In the genomic region with DNA sequence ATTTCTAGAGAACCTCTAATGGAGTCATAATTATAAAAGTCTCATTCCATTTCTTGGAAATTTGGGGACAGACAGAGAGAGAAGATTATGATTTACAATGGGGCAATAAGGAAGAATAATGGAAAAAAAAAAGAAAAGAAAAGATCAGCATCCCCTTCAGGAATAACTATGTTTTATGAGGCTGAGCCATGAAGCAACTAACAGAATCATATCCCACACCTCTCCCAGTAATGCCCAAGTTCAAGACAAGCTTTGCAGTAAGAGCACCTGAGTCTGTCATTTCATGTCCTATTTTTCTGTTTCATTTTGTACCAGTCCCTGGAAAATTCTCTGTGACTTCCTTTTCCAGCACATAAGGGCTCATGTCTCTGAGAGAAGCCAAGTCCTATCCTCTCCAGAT, we compare ENCODE assay signal across 2 cellular contexts.
TF ChIP-seq lines count a peak whose summit lies in the region.

No MANE protein-coding gene starts in this region.

TF ChIP-seq in WTC11, 78 proteins besides CTCF, POLR2A, EP300 and RAD21 (continued from another document):
- TF ChIP-seq ZNF263 (CRISPR knock-in tag; IDR thresholded peaks at IDR 0.05; ENCODE audit: low read depth), result no peak

TF ChIP-seq in SK-N-SH treated with all-trans-retinoic acid at 6 μM for 48 hours, 23 proteins besides CTCF, POLR2A, EP300 and RAD21 (continued from another document):
- TF ChIP-seq, protein P1, sequence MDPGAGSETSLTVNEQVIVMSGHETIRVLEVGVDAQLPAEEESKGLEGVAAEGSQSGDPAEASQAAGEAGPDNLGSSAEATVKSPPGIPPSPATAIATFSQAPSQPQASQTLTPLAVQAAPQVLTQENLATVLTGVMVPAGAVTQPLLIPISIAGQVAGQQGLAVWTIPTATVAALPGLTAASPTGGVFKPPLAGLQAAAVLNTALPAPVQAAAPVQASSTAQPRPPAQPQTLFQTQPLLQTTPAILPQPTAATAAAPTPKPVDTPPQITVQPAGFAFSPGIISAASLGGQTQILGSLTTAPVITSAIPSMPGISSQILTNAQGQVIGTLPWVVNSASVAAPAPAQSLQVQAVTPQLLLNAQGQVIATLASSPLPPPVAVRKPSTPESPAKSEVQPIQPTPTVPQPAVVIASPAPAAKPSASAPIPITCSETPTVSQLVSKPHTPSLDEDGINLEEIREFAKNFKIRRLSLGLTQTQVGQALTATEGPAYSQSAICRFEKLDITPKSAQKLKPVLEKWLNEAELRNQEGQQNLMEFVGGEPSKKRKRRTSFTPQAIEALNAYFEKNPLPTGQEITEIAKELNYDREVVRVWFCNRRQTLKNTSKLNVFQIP (CRISPR knock-in tag; IDR thresholded peaks at IDR 0.05; ENCODE audit: borderline replicate concordance, low read depth), result no peak
- TF ChIP-seq BACH2 (CRISPR knock-in tag; IDR thresholded peaks at IDR 0.05; ENCODE audit: borderline replicate concordance) (no peak), ZFP3 (CRISPR knock-in tag; IDR thresholded peaks at IDR 0.05) (no peak), TCF4 (CRISPR knock-in tag; IDR thresholded peaks at IDR 0.05; ENCODE audit: borderline replicate concordance) (no peak)
- TF ChIP-seq, protein P2, sequence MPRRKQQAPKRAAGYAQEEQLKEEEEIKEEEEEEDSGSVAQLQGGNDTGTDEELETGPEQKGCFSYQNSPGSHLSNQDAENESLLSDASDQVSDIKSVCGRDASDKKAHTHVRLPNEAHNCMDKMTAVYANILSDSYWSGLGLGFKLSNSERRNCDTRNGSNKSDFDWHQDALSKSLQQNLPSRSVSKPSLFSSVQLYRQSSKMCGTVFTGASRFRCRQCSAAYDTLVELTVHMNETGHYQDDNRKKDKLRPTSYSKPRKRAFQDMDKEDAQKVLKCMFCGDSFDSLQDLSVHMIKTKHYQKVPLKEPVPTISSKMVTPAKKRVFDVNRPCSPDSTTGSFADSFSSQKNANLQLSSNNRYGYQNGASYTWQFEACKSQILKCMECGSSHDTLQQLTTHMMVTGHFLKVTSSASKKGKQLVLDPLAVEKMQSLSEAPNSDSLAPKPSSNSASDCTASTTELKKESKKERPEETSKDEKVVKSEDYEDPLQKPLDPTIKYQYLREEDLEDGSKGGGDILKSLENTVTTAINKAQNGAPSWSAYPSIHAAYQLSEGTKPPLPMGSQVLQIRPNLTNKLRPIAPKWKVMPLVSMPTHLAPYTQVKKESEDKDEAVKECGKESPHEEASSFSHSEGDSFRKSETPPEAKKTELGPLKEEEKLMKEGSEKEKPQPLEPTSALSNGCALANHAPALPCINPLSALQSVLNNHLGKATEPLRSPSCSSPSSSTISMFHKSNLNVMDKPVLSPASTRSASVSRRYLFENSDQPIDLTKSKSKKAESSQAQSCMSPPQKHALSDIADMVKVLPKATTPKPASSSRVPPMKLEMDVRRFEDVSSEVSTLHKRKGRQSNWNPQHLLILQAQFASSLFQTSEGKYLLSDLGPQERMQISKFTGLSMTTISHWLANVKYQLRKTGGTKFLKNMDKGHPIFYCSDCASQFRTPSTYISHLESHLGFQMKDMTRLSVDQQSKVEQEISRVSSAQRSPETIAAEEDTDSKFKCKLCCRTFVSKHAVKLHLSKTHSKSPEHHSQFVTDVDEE (CRISPR knock-in tag; IDR thresholded peaks at IDR 0.05), result no peak
